19 cellular contexts compared by ENCODE assay signal in genomic region chr1:18705811-18706210, GRCh38.
DNase-seq lines count a peak whose midpoint lies in the region; ATAC-seq and TF ChIP-seq lines count a peak whose summit lies in the region.
"Had no signal": no experiment of that assay in that cellular context is flagged by ENCODE, and none has a peak within 500 bp of the region (broad histone marks: within the 10 kb centered on the region; RNA-seq: fewer than 3 reads in every experiment).

No MANE protein-coding gene starts in this region.

- H3K36me3 ChIP-seq in MM.1S (replicated peaks; ENCODE audit: insufficient read depth, low read length) (no peaks in the 10 kb centered on the region), WERI-Rb-1 (no peaks in the 10 kb centered on the region), tibial nerve (no peaks in the 10 kb centered on the region), endodermal cell (ENCODE audit: control insufficient read depth, insufficient read depth, low read length) (no peaks in the 10 kb centered on the region), prostate gland (no peaks in the 10 kb centered on the region)

- BruUV-seq in Calu3 (replicated peaks; lab: Mats Ljungman, UMichigan): no TSS peak

- H3K36me3 Mint-ChIP-seq in Calu3 (ENCODE audit: insufficient read depth, unreplicated experiment) (no peaks in the 10 kb centered on the region), endodermal cell (ENCODE audit: low read depth) (no peaks in the 10 kb centered on the region)
- no peaks in the 10 kb centered on the region for H3K36me3 Mint-ChIP-seq in stimulated activated memory B cell treated with anti-CD40 and anti-IgM and Interleukin-4, amounts not matched to agents 10 μg/mL and 1 μg/mL and 100 μg/mL, for 72 hours
- H3K36me3 Mint-ChIP-seq: CD8-positive, alpha-beta memory T cell had no signal

- H3K9me2 ChIP-seq in MM.1S (replicated peaks; ENCODE audit: insufficient read depth, low read length): no peaks in the 10 kb centered on the region

- H3K27me3 Mint-ChIP-seq in Calu3 (ENCODE audit: unreplicated experiment): peaks cover 48% of the 10 kb centered on the region
- peaks cover 69% of the 10 kb centered on the region for H3K27me3 Mint-ChIP-seq in stimulated activated memory B cell treated with anti-CD40 and anti-IgM and Interleukin-4, amounts not matched to agents 10 μg/mL and 1 μg/mL and 100 μg/mL, for 72 hours
- peaks cover 55% of the 10 kb centered on the region for H3K27me3 Mint-ChIP-seq in endodermal cell (ENCODE audit: insufficient read depth)

- no peak for TF ChIP-seq POLR2A in tibial nerve (IDR thresholded peaks at IDR 0.05)
- TF ChIP-seq POLR2A in prostate gland (IDR thresholded peaks at IDR 0.05): no peak

- CTCF ChIA-PET in Calu3 (lab: Charles Lee): no interaction called here

- H3K4me1 ChIP-seq in MM.1S (ENCODE audit: low read length) (no peaks in the 10 kb centered on the region), tibial nerve (no peaks in the 10 kb centered on the region), endodermal cell (ENCODE audit: control insufficient read depth, insufficient read depth, low read length) (no peaks in the 10 kb centered on the region), prostate gland (replicated peaks) (no peaks in the 10 kb centered on the region)

- H4K20me1 ChIP-seq in MM.1S (ENCODE audit: insufficient read depth, low read length): no peaks in the 10 kb centered on the region

- H3K4me1 Mint-ChIP-seq in Calu3 (ENCODE audit: low read depth, unreplicated experiment) (no peaks in the 10 kb centered on the region), endodermal cell (peaks cover 2% of the 10 kb centered on the region)
- H3K4me1 Mint-ChIP-seq in stimulated activated memory B cell treated with anti-CD40 and anti-IgM and Interleukin-4, amounts not matched to agents 10 μg/mL and 1 μg/mL and 100 μg/mL, for 72 hours: no peaks in the 10 kb centered on the region
- H3K4me1 Mint-ChIP-seq: CD8-positive, alpha-beta memory T cell had no signal

- TF ChIP-seq CTCF in Calu3 (IDR thresholded peaks at IDR 0.05; ENCODE audit: unreplicated experiment): no peak
- TF ChIP-seq CTCF in MM.1S (IDR thresholded peaks at IDR 0.05; ENCODE audit: low read length): no peak
- TF ChIP-seq CTCF in WERI-Rb-1 (IDR thresholded peaks at IDR 0.05; ENCODE audit: low read depth, low read length): no peak
- TF ChIP-seq CTCF in tibial nerve (IDR thresholded peaks at IDR 0.05): no peak
- TF ChIP-seq CTCF in endodermal cell (conservative IDR thresholded peaks at IDR 0.05): no peak
- TF ChIP-seq CTCF in prostate gland (IDR thresholded peaks at IDR 0.05): no peak

- H3K9me3 ChIP-seq in MM.1S (replicated peaks; ENCODE audit: insufficient read depth, low read length) (no peaks in the 10 kb centered on the region), WERI-Rb-1 (ENCODE audit: severe bottlenecking) (no peaks in the 10 kb centered on the region), tibial nerve (no peaks in the 10 kb centered on the region), endodermal cell (ENCODE audit: control insufficient read depth, low read length) (no peaks in the 10 kb centered on the region), prostate gland (no peaks in the 10 kb centered on the region)

- DNase-seq in Calu3 (peak; percentile 24), MM.1S (peak; percentile 20), WERI-Rb-1 (peak; percentile 67), tibial nerve (ENCODE audit: low spot score in 2 of 2) (no peak), endodermal cell (no peak), prostate gland (ENCODE audit: low spot score) (no peak)
- DNase-seq: C1 segment of cervical spinal cord; CD8-positive, alpha-beta memory T cell; DMS79 treated with DMSO at 0.1 percent for 48 hours; KBM-7; MV-4-11; NCI-H1417; NCI-H187; NCI-H2107; NCI-H526 had no signal

- H3K4me3 Mint-ChIP-seq in Calu3 (ENCODE audit: low read depth, unreplicated experiment): no peak overlapping the region
- no peak overlapping the region for H3K4me3 Mint-ChIP-seq in stimulated activated memory B cell treated with anti-CD40 and anti-IgM and Interleukin-4, amounts not matched to agents 10 μg/mL and 1 μg/mL and 100 μg/mL, for 72 hours
- no peak overlapping the region for H3K4me3 Mint-ChIP-seq in endodermal cell
- H3K4me3 Mint-ChIP-seq: CD8-positive, alpha-beta memory T cell; GM23338 had no signal

- intact Hi-C loops in Calu3 (cut with micrococcal nuclease; ENCODE audit: unreplicated experiment) (no loop called here), prostate gland (cut with DNase I) (no loop called here)

- H2AFZ ChIP-seq in MM.1S (ENCODE audit: low read length): no peak overlapping the region
- H2AFZ ChIP-seq: GM23338 had no signal

- WGBS in tibial nerve, 2 donors: 45 to 59% methylated on average over 12 of the region's 12 CpGs
- WGBS in endodermal cell (ENCODE audit: insufficient coverage in 1 of 2, insufficient read length in 1 of 2), 2 experiments: 88 to 89% methylated on average over 8 to 12 of the region's 12 CpGs
- 50% methylated on average over 12 of the region's 12 CpGs for WGBS in prostate gland

- no peak overlapping the region for H3K9ac ChIP-seq in MM.1S (ENCODE audit: low read length)
- no peak overlapping the region for H3K9ac ChIP-seq in endodermal cell (ENCODE audit: extremely low read depth, low read length, poor library complexity, severe bottlenecking)

- H3K27ac ChIP-seq in MM.1S (ENCODE audit: low read length) (no peak overlapping the region), WERI-Rb-1 (no peak overlapping the region; the same call in 1 of the 2 replicates), tibial nerve (no peak overlapping the region), endodermal cell (ENCODE audit: low read depth, low read length) (no peak overlapping the region), prostate gland (no peak overlapping the region)

- ATAC-seq in stimulated activated memory B cell treated with anti-CD40 and anti-IgM and Interleukin-4, amounts not matched to agents 10 μg/mL and 1 μg/mL and 100 μg/mL, for 72 hours: peak; percentile 40
- ATAC-seq: GM23338, HCT116, Panc1 had no signal

- no peaks in the 10 kb centered on the region for H3K9me3 Mint-ChIP-seq in Calu3 (ENCODE audit: low read depth, unreplicated experiment)
- H3K9me3 Mint-ChIP-seq in stimulated activated memory B cell treated with anti-CD40 and anti-IgM and Interleukin-4, amounts not matched to agents 10 μg/mL and 1 μg/mL and 100 μg/mL, for 72 hours: no peaks in the 10 kb centered on the region
- no peaks in the 10 kb centered on the region for H3K9me3 Mint-ChIP-seq in endodermal cell
- H3K9me3 Mint-ChIP-seq: CD8-positive, alpha-beta memory T cell; GM23338 had no signal

- H3K79me2 ChIP-seq in MM.1S (ENCODE audit: low read length): no peaks in the 10 kb centered on the region

- H3K4me2 ChIP-seq in MM.1S (ENCODE audit: low read depth, low read length): no peak overlapping the region
- H3K4me2 ChIP-seq: GM23338 had no signal

- no peaks in the 10 kb centered on the region for H3F3A ChIP-seq in MM.1S (ENCODE audit: insufficient read depth, low read length)

- TF ChIP-seq EP300 in tibial nerve (IDR thresholded peaks at IDR 0.05): no peak

- H3K27ac Mint-ChIP-seq in Calu3 (ENCODE audit: unreplicated experiment) (no peak overlapping the region), endodermal cell (no peak overlapping the region)
- no peak overlapping the region for H3K27ac Mint-ChIP-seq in stimulated activated memory B cell treated with anti-CD40 and anti-IgM and Interleukin-4, amounts not matched to agents 10 μg/mL and 1 μg/mL and 100 μg/mL, for 72 hours
- H3K27ac Mint-ChIP-seq: CD8-positive, alpha-beta memory T cell; GM23338 had no signal

- H3K4me3 ChIP-seq in MM.1S (ENCODE audit: low read length): no peak overlapping the region
- no peak overlapping the region for H3K4me3 ChIP-seq in WERI-Rb-1 (ENCODE audit: low read depth, low read length)
- no peak overlapping the region for H3K4me3 ChIP-seq in tibial nerve
- no peak overlapping the region for H3K4me3 ChIP-seq in endodermal cell (ENCODE audit: low read length)
- no peak overlapping the region for H3K4me3 ChIP-seq in prostate gland
- H3K4me3 ChIP-seq: GM23338 had no signal

- peaks cover 93% of the 10 kb centered on the region for H3K27me3 ChIP-seq in MM.1S (replicated peaks; ENCODE audit: insufficient read depth, low read length)
- H3K27me3 ChIP-seq in WERI-Rb-1 (ENCODE audit: insufficient read depth, low read depth, severe bottlenecking): no peaks in the 10 kb centered on the region
- peaks cover 0 to 47% of the 10 kb centered on the region in 2 donors for H3K27me3 ChIP-seq in tibial nerve
- H3K27me3 ChIP-seq in endodermal cell (ENCODE audit: control insufficient read depth, insufficient read depth, low read length, poor library complexity, severe bottlenecking): peaks cover 4% of the 10 kb centered on the region
- peaks cover 3% of the 10 kb centered on the region for H3K27me3 ChIP-seq in prostate gland (replicated peaks; ENCODE audit: insufficient read depth)

Comparison
In these comparisons a context has a peak if more than half of its experiments do, and no peak if none do; other contexts are left out.
1. DNase-seq: peak in Calu3 (single experiment), MM.1S (single experiment) and WERI-Rb-1 (single experiment); none in tibial nerve (0 of 2), endodermal cell (single experiment) and prostate gland (single experiment).